27 cellular contexts compared by ENCODE assay signal in the genomic region with DNA sequence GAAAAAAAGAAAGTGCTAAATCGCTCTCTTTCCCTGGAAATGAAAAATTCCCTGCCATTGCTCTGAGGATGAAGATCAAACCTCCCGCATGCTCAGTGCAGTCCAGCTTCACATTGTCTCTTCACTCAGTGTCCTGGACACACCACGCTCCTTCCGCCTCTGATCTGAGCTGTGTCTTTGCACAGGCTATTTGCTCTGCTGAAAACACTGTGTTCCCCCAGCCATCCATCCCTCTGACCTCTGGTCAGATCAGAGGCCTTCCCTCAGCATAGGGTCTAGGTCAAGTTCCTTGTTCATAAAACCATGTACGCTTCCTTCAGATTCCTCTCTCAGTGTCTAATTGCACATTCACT. TPM values are rescaled to one million over a fixed set of nuclear protein-coding genes. Genes with fewer than 3 reads are reported as not detected.
A peak's percentile ranks its signal among the peaks of the same experiment; 100 is the strongest.
DNase-seq lines count a peak whose midpoint lies in the region; ATAC-seq and TF ChIP-seq lines count a peak whose summit lies in the region.
"Had no signal": no experiment of that assay in that cellular context is flagged by ENCODE, and none has a peak within 500 bp of the region (broad histone marks: within the 10 kb centered on the region; RNA-seq: fewer than 3 reads in every experiment).

No MANE protein-coding gene starts in this region.

- 87 to 90% methylated on average over 5 of the region's 5 CpGs for WGBS in esophagus squamous epithelium, 2 donors

- peaks cover 5 to 53% (median 6%) of the 10 kb centered on the region in 3 donors for H3K4me1 ChIP-seq in esophagus squamous epithelium
- H3K4me1 ChIP-seq: body of pancreas, uterus had no signal

- no peak overlapping the region for H3K4me3 ChIP-seq in esophagus squamous epithelium
- no peak overlapping the region for H3K4me3 ChIP-seq in H7 (ENCODE audit: insufficient read depth, low read depth, low read length)
- H3K4me3 ChIP-seq: BLaER1, body of pancreas, SK-N-MC, uterus had no signal

- DNase-seq in G401 (ENCODE audit: low spot score) (peak; percentile 72), T-helper 17 cell (no peak), esophagus squamous epithelium (lab: John Stamatoyannopoulos, UW) (no peak), substantia nigra (lab: John Stamatoyannopoulos, UW) (no peak), H7 (no peak), GOT3 (lab: John Stamatoyannopoulos, UW) (no peak)
- DNase-seq: activated CD4-positive, alpha-beta memory T cell treated with anti-CD3 and anti-CD28 coated beads for 36 hours; activated CD8-positive, alpha-beta memory T cell treated with anti-CD3 and anti-CD28 coated beads, Interleukin-2, amount 50 U/mL, for 48 hours; activated naive CD4-positive, alpha-beta T cell treated with anti-CD3 and anti-CD28 coated beads, Interleukin-2, amount 50 U/mL, for 16 hours; body of pancreas; EL; HCEC 1CT; hypothalamus; left colon; mesendoderm; MV-4-11; NCI-H1436 treated with DMSO at 0.1 percent for 48 hours; NCI-H2081 treated with DMSO at 0.1 percent for 48 hours; NCI-H2227 treated with DMSO at 0.1 percent for 48 hours; NCI-H526; nucleus accumbens; stimulated activated CD4-positive, alpha-beta T cell treated with anti-CD3 and anti-CD28 coated beads, Interleukin-4, amount 100 ng/mL, for 4 hours; uterus had no signal

- peaks cover 4% of the 10 kb centered on the region for H3K4me1 Mint-ChIP-seq in T-helper 17 cell

- H3K36me3 Mint-ChIP-seq in T-helper 17 cell (ENCODE audit: low read depth): peaks cover 3% of the 10 kb centered on the region
- H3K36me3 Mint-ChIP-seq: activated CD4-positive, alpha-beta memory T cell treated with anti-CD3 and anti-CD28 coated beads for 36 hours had no signal

- in situ Hi-C loops in G401 (cut with HindIII; ENCODE audit: low sequenced_read_pairs): no loop called here

- H3K27ac ChIP-seq in esophagus squamous epithelium (peak overlapping the region in 3 of 4 donors; percentile 43 to 82 (median 81)), substantia nigra (ENCODE audit: low read depth, low read length, poor library complexity, severe bottlenecking) (peak overlapping the region; percentile 5)
- H3K27ac ChIP-seq: BLaER1, body of pancreas, SK-N-MC, uterus had no signal

- no peak overlapping the region for H3K4me3 Mint-ChIP-seq in T-helper 17 cell
- H3K4me3 Mint-ChIP-seq: activated CD4-positive, alpha-beta memory T cell treated with anti-CD3 and anti-CD28 coated beads for 36 hours had no signal

- H3K27ac Mint-ChIP-seq in T-helper 17 cell: peak overlapping the region; percentile 71
- H3K27ac Mint-ChIP-seq: activated CD4-positive, alpha-beta memory T cell treated with anti-CD3 and anti-CD28 coated beads for 36 hours had no signal

- no peaks in the 10 kb centered on the region for H3K27me3 ChIP-seq in esophagus squamous epithelium
- H3K27me3 ChIP-seq in H7 (ENCODE audit: control insufficient read depth, insufficient read depth, low read length): no peaks in the 10 kb centered on the region
- H3K27me3 ChIP-seq: BLaER1, body of pancreas, uterus had no signal

- H3K36me3 ChIP-seq in esophagus squamous epithelium (peaks cover 7 to 90% (median 21%) of the 10 kb centered on the region in 3 donors), H7 (replicated peaks; ENCODE audit: control insufficient read depth, insufficient read depth, low read length) (peaks cover 10% of the 10 kb centered on the region)
- H3K36me3 ChIP-seq: uterus had no signal

- peaks cover 6% of the 10 kb centered on the region for H3K27me3 Mint-ChIP-seq in T-helper 17 cell
- H3K27me3 Mint-ChIP-seq: activated CD4-positive, alpha-beta memory T cell treated with anti-CD3 and anti-CD28 coated beads for 36 hours had no signal

- no peak for TF ChIP-seq POLR2A in esophagus squamous epithelium (IDR thresholded peaks at IDR 0.05)

- ATAC-seq in T-helper 17 cell: no peak
- ATAC-seq in HG03280 (IDR thresholded peaks at IDR 0.05; ENCODE audit: unreplicated experiment): no peak
- ATAC-seq: body of pancreas, PC-3 had no signal

- intact Hi-C loops in esophagus squamous epithelium (cut with DNase I): no loop called here

- H3K9me3 ChIP-seq in T-helper 17 cell (ENCODE audit: control insufficient read depth, low read length, poor library complexity, severe bottlenecking): no peaks in the 10 kb centered on the region
- H3K9me3 ChIP-seq in esophagus squamous epithelium: no peaks in the 10 kb centered on the region
- H3K9me3 ChIP-seq: BLaER1, body of pancreas, uterus had no signal

- no peak for TF ChIP-seq CTCF in esophagus squamous epithelium (IDR thresholded peaks at IDR 0.05)

RNA-seq across cellular contexts. Expression of gene DSN1, which starts 40.2 kb away (rescaled TPM):
- total RNA-seq in G401 (2014; rRNA removed; shearing (Covaris generic)): 31.0 and 31.1 TPM in 2 replicates
- total RNA-seq in T-helper 17 cell (1 to 10 TPM; 9.0 to 9.7 TPM), esophagus squamous epithelium (10 to 100 TPM in 2 of 4 donors, 1 to 10 TPM in 2; 6.9 to 13.0 (median 9.7) TPM)
- total RNA-seq in H7 (2014; rRNA removed; shearing (Covaris generic)): 36.7 and 44.3 TPM in 2 replicates
